10 cellular contexts compared by ENCODE assay signal in genomic region chr22:30340911-30341685, GRCh38. TPM values are rescaled to one million over a fixed set of nuclear protein-coding genes. Genes with fewer than 3 reads are reported as not detected.
DNase-seq lines count a peak whose midpoint lies in the region; ATAC-seq and TF ChIP-seq lines count a peak whose summit lies in the region.
"Had no signal": no experiment of that assay in that cellular context is flagged by ENCODE, and none has a peak within 500 bp of the region (broad histone marks: within the 10 kb centered on the region; RNA-seq: fewer than 3 reads in every experiment).

No MANE protein-coding gene starts in this region.

- in situ Hi-C loops in GM13977 (cut with MboI; ENCODE audit: low pct_unique_long_range_greater_than_20kb, low sequenced_read_pairs, unreplicated experiment) = no loop called here

- intact Hi-C loops in Caco-2 (cut with micrococcal nuclease; ENCODE audit: unreplicated experiment) (no loop called here), Right ventricle myocardium inferior (cut with DNase I) (no loop called here), psoas muscle (cut with DNase I) (no loop called here)

- no peaks in the 10 kb centered on the region for H3K4me1 Mint-ChIP-seq in Caco-2 (ENCODE audit: low read depth, unreplicated experiment)

- CTCF ChIA-PET in Caco-2 (lab: Charles Lee) = interaction anchor here (0.7 kb wide), 1 partner anchor 43 kb away, joined by 3 read pairs; no protein-coding TSS in a partner anchor

- H3K4me3 ChIP-seq in Caco-2 (ENCODE audit: low read depth, low read length) (no peak overlapping the region), psoas muscle (no peak overlapping the region)

- BruUV-seq in Caco-2 (replicated peaks; lab: Mats Ljungman, UMichigan) = no TSS peak

- POLR2A ChIA-PET in Caco-2 (lab: Charles Lee) = interaction anchor here (0.5 kb wide), 1 partner anchor 14 kb away, joined by 3 read pairs; no protein-coding TSS in a partner anchor

- no peaks in the 10 kb centered on the region for H3K9me3 ChIP-seq in Caco-2
- H3K9me3 ChIP-seq in psoas muscle = no peaks in the 10 kb centered on the region

- no peaks in the 10 kb centered on the region for H3K27me3 Mint-ChIP-seq in Caco-2 (ENCODE audit: insufficient read depth, unreplicated experiment)

- H3K27me3 ChIP-seq in Caco-2 (replicated peaks; ENCODE audit: control insufficient read depth, insufficient read depth, low read length) (no peaks in the 10 kb centered on the region), psoas muscle (ENCODE audit: insufficient read depth in 3 of 3, low read length in 2 of 3) (no peaks in the 10 kb centered on the region)

- H3K27ac ChIP-seq in psoas muscle = peak overlapping the region; percentile 58

- no peak for TF ChIP-seq CTCF in Caco-2 (IDR thresholded peaks at IDR 0.05; ENCODE audit: insufficient read depth in 1 of 2, low read depth in 1 of 2, low read length in 1 of 2, severe bottlenecking in 1 of 2, unreplicated experiment in 1 of 2)
- no peak for TF ChIP-seq CTCF in psoas muscle (IDR thresholded peaks at IDR 0.05)
- no peak for TF ChIP-seq CTCF in GM13977 (IDR thresholded peaks at IDR 0.05; ENCODE audit: extremely low read depth, insufficient read depth, missing control alignments)

- ATAC-seq in Right ventricle myocardium inferior (peak; percentile 86), psoas muscle (peak; percentile 82 to 91 (median 88)), GM21576 (IDR thresholded peaks at IDR 0.05; ENCODE audit: unreplicated experiment) (no peak)

- H3K9me3 Mint-ChIP-seq in Caco-2 (ENCODE audit: unreplicated experiment) = no peaks in the 10 kb centered on the region

- WGBS in psoas muscle, 3 donors = 31 to 37% (median 32%) methylated on average over 15 to 16 of the region's 16 CpGs

- H3K36me3 ChIP-seq in Caco-2 (ENCODE audit: control insufficient read depth, insufficient read depth, low read length) (peaks cover 8% of the 10 kb centered on the region), psoas muscle (ENCODE audit: insufficient read depth in 1 of 2, low read depth in 1 of 2) (peaks cover 42 to 100% of the 10 kb centered on the region in 2 donors)

- H3K4me1 ChIP-seq in Caco-2 = no peaks in the 10 kb centered on the region
- peaks cover 30% of the 10 kb centered on the region for H3K4me1 ChIP-seq in psoas muscle

- H3K4me3 Mint-ChIP-seq in Caco-2 (ENCODE audit: unreplicated experiment) = no peak overlapping the region

- DNase-seq in Caco-2 (no peak), amygdala (lab: John Stamatoyannopoulos, UW) (peak in 53 of 56 donors; percentile 20 to 94 (median 79)), Right ventricle myocardium inferior (ENCODE audit: missing footprints) (peak; percentile 88), psoas muscle (peak; percentile 64 to 90), GM19240 (ENCODE audit: insufficient read length, low spot score) (no peak), GM13977 (ENCODE audit: low spot score) (no peak), NCI-H128 (lab: John Stamatoyannopoulos, UW; ENCODE audit: unreplicated experiment) (no peak)
- DNase-seq: effector memory CD4-positive, alpha-beta T cell; stimulated activated CD4-positive, alpha-beta T cell treated with anti-CD3 and anti-CD28 coated beads, Interleukin-1b, Interleukin-23, amount 100 ng/mL, for 48 hours had no signal

- H3K36me3 Mint-ChIP-seq in Caco-2 (ENCODE audit: insufficient read depth, unreplicated experiment) = peaks cover 88% of the 10 kb centered on the region

- peak overlapping the region; percentile 51 for H3K27ac Mint-ChIP-seq in Caco-2 (ENCODE audit: unreplicated experiment)

RNA-seq across cellular contexts. Expression of gene TBC1D10A, which starts 14.4 kb away (rescaled TPM):
- total RNA-seq in Caco-2 (2022) = 11.1 and 12.2 TPM in 2 replicates
- 7.1 TPM for total RNA-seq in Right ventricle myocardium inferior
- 1 to 10 TPM; 2.9 to 4.8 (median 3.3) TPM for total RNA-seq in psoas muscle
- polyA plus RNA-seq in psoas muscle = 1 to 10 TPM; 2.2 to 4.2 (median 2.9) TPM

RNA-seq across cellular contexts. Expression of gene SF3A1, which starts 15.6 kb away (rescaled TPM):
- total RNA-seq in Caco-2 (2022) (182 and 188 TPM in 2 replicates), Right ventricle myocardium inferior (95.4 TPM), psoas muscle (100 to 1,000 TPM; 107 to 146 (median 121) TPM)
- polyA plus RNA-seq in psoas muscle = 10 to 100 TPM; 21.6 to 35.5 (median 32.3) TPM

RNA-seq across cellular contexts. Expression of gene CCDC157, which starts 15.7 kb away (rescaled TPM):
- 4.8 and 4.9 TPM in 2 replicates for total RNA-seq in Caco-2 (2022)
- total RNA-seq in Right ventricle myocardium inferior = 0.46 TPM
- under 1 TPM; 0.17 to 0.88 (median 0.54) TPM for total RNA-seq in psoas muscle
- polyA plus RNA-seq in psoas muscle = 1 to 10 TPM; 1.4 to 2.6 (median 1.5) TPM

RNA-seq across cellular contexts. Expression of gene RNF215, which starts 46.1 kb away (rescaled TPM):
- total RNA-seq in Caco-2 (2022) = 12.8 and 14.2 TPM in 2 replicates
- total RNA-seq in Right ventricle myocardium inferior = 3.7 TPM
- total RNA-seq in psoas muscle = 1 to 10 TPM; 5.7 to 9.8 (median 8.2) TPM
- polyA plus RNA-seq in psoas muscle = 10 to 100 TPM in 1 of 3 donors, 1 to 10 TPM in 2; 6.1 to 13.8 (median 8.8) TPM

RNA-seq across cellular contexts. Expression of gene CASTOR1, which starts 51.8 kb away (rescaled TPM):
- total RNA-seq in Caco-2 (2022) = 6.3 and 7.4 TPM in 2 replicates
- 8.2 TPM for total RNA-seq in Right ventricle myocardium inferior
- total RNA-seq in psoas muscle = 1 to 10 TPM in 3 of 4 donors, under 1 TPM in 1; 0.44 to 4.8 (median 2.2) TPM
- polyA plus RNA-seq in psoas muscle = 1 to 10 TPM; 1.9 to 5.1 (median 2.9) TPM

Comparison
In these comparisons a context has a peak if more than half of its experiments do, and no peak if none do; other contexts are left out.
1. DNase-seq: peak in amygdala (53 of 56), Right ventricle myocardium inferior (single experiment) and psoas muscle (2 of 2); none in Caco-2 (0 of 2), GM19240 (single experiment), GM13977 (single experiment) and NCI-H128 (single experiment).